ENCODE assay signal across 26 cellular contexts in the genomic region with DNA sequence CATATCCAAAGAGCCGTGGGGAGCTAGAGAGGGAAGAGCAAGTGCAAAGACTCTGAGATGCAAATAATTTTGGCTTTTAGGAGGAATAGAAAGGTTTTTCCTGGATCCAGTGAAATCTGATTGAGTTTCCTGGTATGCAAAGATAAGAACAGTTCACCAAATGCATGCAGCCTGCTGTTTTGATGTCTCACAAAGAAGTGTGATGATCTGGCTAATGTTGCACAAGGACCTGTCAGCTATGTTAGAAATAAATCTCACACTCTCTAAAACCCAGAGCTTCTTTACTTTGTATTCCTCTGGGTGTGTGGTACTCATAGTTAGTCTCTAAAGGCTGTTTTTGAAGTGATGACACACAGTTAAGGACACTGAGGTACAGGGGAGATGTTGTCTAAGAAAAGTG.
"Had no signal": no experiment of that assay in that cellular context is flagged by ENCODE, and none has a peak within 500 bp of the region (broad histone marks: within the 10 kb centered on the region; RNA-seq: fewer than 3 reads in every experiment).

No MANE protein-coding gene starts in this region.

- FAIRE-seq: pancreas, small intestine had no signal

- ATAC-seq: heart left ventricle; left lung; naive thymus-derived CD4-positive, alpha-beta T cell; natural killer cell treated with Interleukin-12 subunit alpha and Interleukin-12 subunit beta and Interleukin-15 and Interleukin-18, amount 100 ng/mL, for 72 hours; right cardiac atrium; stimulated activated memory B cell treated with anti-CD40 and anti-IgM and Interleukin-4, amounts not matched to agents 10 μg/mL and 1 μg/mL and 100 μg/mL, for 72 hours; stimulated activated naive CD8-positive, alpha-beta T cell treated with anti-CD3 and anti-CD28 coated beads, Interleukin-15, amount 100 ng/mL, for 72 hours had no signal

- H3K27me3 ChIP-seq: thyroid gland, transverse colon, upper lobe of left lung, vagina had no signal

- H3K27ac ChIP-seq: heart left ventricle, left lung, pancreas, prostate gland, sigmoid colon, spleen, thyroid gland, transverse colon, upper lobe of left lung, vagina had no signal

- H3K4me1 ChIP-seq: heart left ventricle, left lung, prostate gland, sigmoid colon, spleen, thyroid gland, transverse colon, upper lobe of left lung, vagina had no signal

- H3K9me3 ChIP-seq: left lung, mucosa of descending colon, pancreas, prostate gland, sigmoid colon, thyroid gland, transverse colon, upper lobe of left lung, vagina had no signal

- H3K4me3 ChIP-seq: heart left ventricle, left lung, lung, mucosa of descending colon, pancreas, prostate gland, sigmoid colon, spleen, thyroid gland, transverse colon, upper lobe of left lung, vagina had no signal

- H3K36me3 ChIP-seq: heart left ventricle, left lung, pancreas, prostate gland, sigmoid colon, spleen, thyroid gland, transverse colon, upper lobe of left lung, vagina had no signal

- DNase-seq: heart left ventricle; islet precursor cell; left lung; midbrain; pancreas; posterior cingulate gyrus; retina; right cardiac atrium; sigmoid colon; spleen; stimulated activated CD4-positive, alpha-beta T cell treated with anti-CD3 and anti-CD28 coated beads, Interleukin-4, amount 100 ng/mL, for 4 hours; stimulated activated CD8-positive, alpha-beta memory T cell treated with anti-CD3 and anti-CD28 coated beads, Interleukin-4, amount 100 ng/mL, for 48 hours; stimulated activated naive CD4-positive, alpha-beta T cell treated with Interleukin-2 at 50 U/mL for 16 hours; stimulated activated naive CD8-positive, alpha-beta T cell treated with anti-CD3 and anti-CD28 coated beads, Interleukin-15, amount 100 ng/mL, for 72 hours; substantia nigra; thyroid gland; transverse colon; upper lobe of left lung had no signal
